7 cellular contexts compared by ENCODE assay signal in the genomic region with DNA sequence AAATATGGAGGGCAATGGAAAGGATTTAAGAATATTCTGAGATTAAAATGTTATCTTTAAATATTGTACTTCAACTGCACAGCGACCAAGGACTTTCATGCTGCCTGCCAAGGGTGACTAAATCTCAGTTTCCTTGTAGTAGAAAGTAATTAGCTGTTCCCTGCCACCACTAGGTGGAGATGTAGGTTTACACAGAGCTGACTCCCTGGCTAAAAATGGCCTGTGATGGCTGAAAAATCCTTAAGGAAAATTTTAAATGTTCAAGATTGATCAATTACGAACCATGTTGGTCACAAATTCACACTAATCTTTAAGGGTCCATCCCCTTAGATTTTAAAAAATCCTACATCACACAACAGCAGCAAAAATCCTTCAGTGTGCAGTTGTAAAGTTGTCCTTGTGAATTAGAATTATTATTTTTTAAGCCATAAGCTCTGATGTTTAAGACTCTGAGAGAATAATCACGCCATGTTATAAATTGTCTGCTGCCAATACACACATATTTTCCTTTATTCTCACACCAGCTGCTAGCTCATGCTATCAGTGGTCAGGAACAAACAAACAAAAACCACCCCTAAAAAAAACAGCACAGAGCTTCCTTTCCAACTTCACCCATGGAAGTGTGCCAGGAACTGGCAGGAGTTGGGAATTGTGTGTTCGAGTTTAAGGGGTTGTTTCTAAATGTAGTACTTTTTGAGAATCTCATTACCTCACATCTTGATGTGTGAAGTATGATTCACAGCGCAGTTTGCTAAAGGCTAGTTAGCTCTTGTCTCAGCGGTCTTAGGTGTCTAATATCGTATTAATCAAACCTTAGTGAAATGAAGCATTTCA.
DNase-seq lines count a peak whose midpoint lies in the region; ATAC-seq and TF ChIP-seq lines count a peak whose summit lies in the region.

No MANE protein-coding gene starts in this region.

- H3K9me3 ChIP-seq in SK-N-SH, result no peaks in the 10 kb centered on the region

- no peaks in the 10 kb centered on the region for H3K9me2 ChIP-seq in GM23338 (ENCODE audit: insufficient read depth)
- H3K9me2 ChIP-seq in SK-N-SH, result no peaks in the 10 kb centered on the region

- TF ChIP-seq RAD21 in SK-N-SH (IDR thresholded peaks at IDR 0.05; ENCODE audit: low read length), result peak; percentile 82

- no peaks in the 10 kb centered on the region for H3K36me3 ChIP-seq in GM06990 (ENCODE audit: control insufficient read depth, insufficient read depth, low read length)
- no peaks in the 10 kb centered on the region for H3K36me3 ChIP-seq in GM23338 (ENCODE audit: insufficient read depth)
- no peaks in the 10 kb centered on the region for H3K36me3 ChIP-seq in SK-N-SH (replicated peaks in 1 of 2; ENCODE audit: control insufficient read depth in 1 of 2, insufficient read depth in 2 of 2, low read length in 1 of 2)

- 18% methylated on average over 7 of the region's 7 CpGs for WGBS in SK-N-SH (ENCODE audit: low lambda C conversion rate)

- H2AFZ ChIP-seq in GM23338, result no peak overlapping the region
- no peak overlapping the region for H2AFZ ChIP-seq in SK-N-SH (ENCODE audit: low read depth)

- no peaks in the 10 kb centered on the region for H3K27me3 ChIP-seq in GM06990 (replicated peaks; ENCODE audit: control insufficient read depth, insufficient read depth, low read length)
- H3K27me3 ChIP-seq in GM23338 (ENCODE audit: insufficient read depth), result no peaks in the 10 kb centered on the region
- H3K27me3 ChIP-seq in SK-N-SH (ENCODE audit: insufficient read depth), result 0 out of 2 replicates have a peak, but pooled peaks cover 10% of the 10 kb centered on the region
- H3K27me3 ChIP-seq in foreskin keratinocyte, result no peaks in the 10 kb centered on the region

- no peak for DNase-seq in GM06990 (ENCODE audit: extremely low read depth, insufficient read length)
- peak; percentile 84 for DNase-seq in GM23338 (ENCODE audit: low spot score)
- DNase-seq in MV-4-11 (lab: John Stamatoyannopoulos, UW), result peak; percentile 36
- peak; percentile 49 for DNase-seq in SK-N-SH
- peak; percentile 11 to 50 for DNase-seq in foreskin keratinocyte
- peak; percentile 52 for DNase-seq in putamen (ENCODE audit: low spot score)
- DNase-seq in UCSD-AML1 (lab: John Stamatoyannopoulos, UW; ENCODE audit: unreplicated experiment), result no peak

- ATAC-seq in GM23338, result peak; percentile 75
- peak; percentile 61 for ATAC-seq in foreskin keratinocyte

- H3F3A ChIP-seq in GM23338 (replicated peaks; ENCODE audit: low read depth), result no peaks in the 10 kb centered on the region
- no peaks in the 10 kb centered on the region for H3F3A ChIP-seq in SK-N-SH (replicated peaks; ENCODE audit: insufficient read depth)

- H4K20me1 ChIP-seq in GM23338 (replicated peaks; ENCODE audit: insufficient read depth) (no peaks in the 10 kb centered on the region), SK-N-SH (ENCODE audit: insufficient read depth) (no peaks in the 10 kb centered on the region)

- H3K36me3 Mint-ChIP-seq in GM23338 (ENCODE audit: low read depth), result no peaks in the 10 kb centered on the region

- no peak overlapping the region for H3K27ac ChIP-seq in GM23338 (ENCODE audit: low read depth)
- H3K27ac ChIP-seq in SK-N-SH (ENCODE audit: low read depth in 2 of 2, low read length in 1 of 2), result no peak overlapping the region
- no peak overlapping the region for H3K27ac ChIP-seq in foreskin keratinocyte

- peak; percentile 74 for TF ChIP-seq CTCF in GM06990 (IDR thresholded peaks at IDR 0.05; ENCODE audit: insufficient read depth, low read length, poor library complexity, severe bottlenecking)
- TF ChIP-seq CTCF in GM23338 (conservative IDR thresholded peaks at IDR 0.05; ENCODE audit: low read depth in 2 of 2), result peak; percentile 88 to 94
- peak; percentile 88 for TF ChIP-seq CTCF in SK-N-SH (IDR thresholded peaks at IDR 0.05)
- peak; percentile 73 for TF ChIP-seq CTCF in foreskin keratinocyte (conservative IDR thresholded peaks at IDR 0.05)

- H3K4me3 ChIP-seq in GM06990 (replicated peaks; ENCODE audit: low read depth, low read length), result no peak overlapping the region
- H3K4me3 ChIP-seq in GM23338, result no peak overlapping the region
- peak overlapping the region in 1 of 2 experiments; percentile 10; a peak in 1 of 4 replicates for H3K4me3 ChIP-seq in SK-N-SH (ENCODE audit: low read depth in 2 of 2, low read length in 1 of 2)

- no peak overlapping the region for H3K4me3 Mint-ChIP-seq in GM23338

- peaks cover 29% of the 10 kb centered on the region for H3K4me1 Mint-ChIP-seq in GM23338

- H3K27ac Mint-ChIP-seq in GM23338, result no peak overlapping the region

- H3K27me3 Mint-ChIP-seq in GM23338 (ENCODE audit: insufficient read depth, low read depth, poor library complexity), result no peaks in the 10 kb centered on the region

- no peak overlapping the region for H3K9ac ChIP-seq in SK-N-SH

- H3K79me2 ChIP-seq in GM23338 (replicated peaks; ENCODE audit: insufficient read depth) (no peaks in the 10 kb centered on the region), SK-N-SH (ENCODE audit: insufficient read depth) (no peaks in the 10 kb centered on the region)

- no peak for TF ChIP-seq EP300 in SK-N-SH (IDR thresholded peaks at IDR 0.05; ENCODE audit: borderline replicate concordance in 1 of 2, low read depth in 1 of 2, low read length in 1 of 2)

- POLR2A ChIA-PET in SK-N-SH (lab: Yijun Ruan, JAX), result interaction anchor here (0.6 kb wide), 1 partner anchor 9 kb away, joined by 3 read pairs; no protein-coding TSS in a partner anchor

- no peaks in the 10 kb centered on the region for H3K9me3 Mint-ChIP-seq in GM23338

- CTCF ChIA-PET in SK-N-SH (lab: Yijun Ruan, JAX), result interaction anchor here (0.7 to 2.6 kb wide), 47 partner anchors 8 to 1953 kb away, joined by 3 to 27 read pairs (median 4); no protein-coding TSS in a partner anchor

- H3K4me2 ChIP-seq in GM23338 (no peak overlapping the region), SK-N-SH (no peak overlapping the region)

- H3K4me1 ChIP-seq in GM23338 (ENCODE audit: insufficient read depth), result peaks cover 7% of the 10 kb centered on the region
- H3K4me1 ChIP-seq in SK-N-SH (ENCODE audit: control insufficient read depth in 1 of 2, insufficient read depth in 2 of 2, low read depth in 1 of 2, low read length in 1 of 2), result no peaks in the 10 kb centered on the region
- H3K4me1 ChIP-seq in foreskin keratinocyte, result no peaks in the 10 kb centered on the region

TF ChIP-seq in GM23338, 12 proteins besides CTCF, POLR2A, EP300 and RAD21 (continues in another document):
- TF ChIP-seq EZH2 (IDR thresholded peaks at IDR 0.05; ENCODE audit: low read depth, unreplicated experiment) (no peak), ZNF331 (CRISPR knock-in tag; IDR thresholded peaks at IDR 0.05; ENCODE audit: low read depth) (no peak), EZH2phosphoT487 (IDR thresholded peaks at IDR 0.05; ENCODE audit: unreplicated experiment) (no peak)
- TF ChIP-seq, protein P1, sequence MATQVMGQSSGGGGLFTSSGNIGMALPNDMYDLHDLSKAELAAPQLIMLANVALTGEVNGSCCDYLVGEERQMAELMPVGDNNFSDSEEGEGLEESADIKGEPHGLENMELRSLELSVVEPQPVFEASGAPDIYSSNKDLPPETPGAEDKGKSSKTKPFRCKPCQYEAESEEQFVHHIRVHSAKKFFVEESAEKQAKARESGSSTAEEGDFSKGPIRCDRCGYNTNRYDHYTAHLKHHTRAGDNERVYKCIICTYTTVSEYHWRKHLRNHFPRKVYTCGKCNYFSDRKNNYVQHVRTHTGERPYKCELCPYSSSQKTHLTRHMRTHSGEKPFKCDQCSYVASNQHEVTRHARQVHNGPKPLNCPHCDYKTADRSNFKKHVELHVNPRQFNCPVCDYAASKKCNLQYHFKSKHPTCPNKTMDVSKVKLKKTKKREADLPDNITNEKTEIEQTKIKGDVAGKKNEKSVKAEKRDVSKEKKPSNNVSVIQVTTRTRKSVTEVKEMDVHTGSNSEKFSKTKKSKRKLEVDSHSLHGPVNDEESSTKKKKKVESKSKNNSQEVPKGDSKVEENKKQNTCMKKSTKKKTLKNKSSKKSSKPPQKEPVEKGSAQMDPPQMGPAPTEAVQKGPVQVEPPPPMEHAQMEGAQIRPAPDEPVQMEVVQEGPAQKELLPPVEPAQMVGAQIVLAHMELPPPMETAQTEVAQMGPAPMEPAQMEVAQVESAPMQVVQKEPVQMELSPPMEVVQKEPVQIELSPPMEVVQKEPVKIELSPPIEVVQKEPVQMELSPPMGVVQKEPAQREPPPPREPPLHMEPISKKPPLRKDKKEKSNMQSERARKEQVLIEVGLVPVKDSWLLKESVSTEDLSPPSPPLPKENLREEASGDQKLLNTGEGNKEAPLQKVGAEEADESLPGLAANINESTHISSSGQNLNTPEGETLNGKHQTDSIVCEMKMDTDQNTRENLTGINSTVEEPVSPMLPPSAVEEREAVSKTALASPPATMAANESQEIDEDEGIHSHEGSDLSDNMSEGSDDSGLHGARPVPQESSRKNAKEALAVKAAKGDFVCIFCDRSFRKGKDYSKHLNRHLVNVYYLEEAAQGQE (IDR thresholded peaks at IDR 0.05; ENCODE audit: unreplicated experiment), result no peak

TF ChIP-seq in SK-N-SH, 30 proteins besides CTCF, POLR2A, EP300 and RAD21:
- no peak for TF ChIP-seq FOXJ3 (CRISPR knock-in tag; IDR thresholded peaks at IDR 0.05)
- TF ChIP-seq SMC3 (IDR thresholded peaks at IDR 0.05; ENCODE audit: low read depth, low read length), result peak; percentile 65

Comparison
In these comparisons a context has a peak if more than half of its experiments do, and no peak if none do; other contexts are left out.
1. DNase-seq: peak in GM23338 (single experiment), MV-4-11 (single experiment), SK-N-SH (single experiment), foreskin keratinocyte (2 of 2) and putamen (single experiment); none in GM06990 (single experiment) and UCSD-AML1 (single experiment).
2. Peak in every context shown above with its lines, with median percentiles within 50 percentile points of each other: CTCF ChIP-seq.